Comparison of ENCODE assay signal across 1 cellular context in the genomic region with DNA sequence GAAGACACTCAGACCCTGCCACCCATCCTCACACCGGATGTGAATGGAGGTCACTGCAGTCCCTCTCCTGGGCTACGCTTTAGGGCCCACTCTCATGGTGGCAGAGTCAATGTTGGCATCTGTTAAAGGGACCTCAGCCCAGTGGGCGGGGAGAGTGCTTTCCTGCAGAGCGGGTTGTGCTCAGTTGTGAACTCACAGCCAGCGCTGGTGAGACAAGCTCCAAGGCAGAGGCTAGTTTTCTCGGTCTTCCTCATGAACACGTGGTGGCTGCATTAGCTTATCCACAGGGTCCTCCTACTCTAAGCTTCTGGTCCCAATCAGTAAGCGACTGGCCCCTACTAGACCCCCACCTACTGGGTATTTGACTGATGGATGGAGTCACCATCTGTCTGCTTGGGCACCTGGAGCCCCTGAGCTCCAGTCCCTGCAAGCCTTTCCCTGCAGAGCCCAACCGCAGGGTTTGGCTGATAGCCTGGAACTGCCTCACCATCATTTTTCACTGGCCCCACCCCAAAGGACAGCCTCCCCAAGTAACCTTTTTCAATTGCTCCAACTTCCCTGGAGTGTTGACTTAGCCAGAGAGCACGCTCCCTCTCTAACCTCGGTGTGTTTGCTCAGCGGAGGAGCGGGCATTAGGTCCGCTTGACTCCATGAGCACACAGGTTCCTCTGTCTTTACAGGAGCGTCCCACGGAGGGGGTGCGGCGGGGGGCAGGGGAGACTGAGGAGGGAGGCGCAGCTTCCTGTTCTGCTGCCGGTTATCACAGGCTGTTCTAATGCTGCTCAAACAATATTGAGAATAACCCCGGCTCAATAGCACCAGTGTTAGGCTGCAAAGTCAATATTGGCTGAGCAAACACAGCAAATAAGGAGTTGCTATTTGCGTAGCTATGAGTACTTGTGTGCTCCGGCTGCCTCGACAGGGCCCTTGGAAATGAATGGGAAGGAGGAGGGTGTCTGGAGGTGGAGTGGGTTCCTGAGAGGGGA.
TF ChIP-seq lines count a peak whose summit lies in the region.

No MANE protein-coding gene starts in this region.

TF ChIP-seq in A549, 52 proteins besides CTCF, POLR2A, EP300 and RAD21 (continued from another document):
- peak; percentile 50; the same call in 1 of the 2 replicates for TF ChIP-seq HOXB5 (CRISPR knock-in tag; IDR thresholded peaks at IDR 0.05)
- TF ChIP-seq RNF2 (IDR thresholded peaks at IDR 0.05; ENCODE audit: borderline replicate concordance, low read depth), result no peak
- TF ChIP-seq GATA3 (IDR thresholded peaks at IDR 0.05; ENCODE audit: borderline replicate concordance), result peak; percentile 99
- no peak for TF ChIP-seq CBX8 (IDR thresholded peaks at IDR 0.05)
- TF ChIP-seq EHF (CRISPR knock-in tag; IDR thresholded peaks at IDR 0.05), result peak; percentile 65; the same call in 1 of the 2 replicates
- TF ChIP-seq, protein P1, sequence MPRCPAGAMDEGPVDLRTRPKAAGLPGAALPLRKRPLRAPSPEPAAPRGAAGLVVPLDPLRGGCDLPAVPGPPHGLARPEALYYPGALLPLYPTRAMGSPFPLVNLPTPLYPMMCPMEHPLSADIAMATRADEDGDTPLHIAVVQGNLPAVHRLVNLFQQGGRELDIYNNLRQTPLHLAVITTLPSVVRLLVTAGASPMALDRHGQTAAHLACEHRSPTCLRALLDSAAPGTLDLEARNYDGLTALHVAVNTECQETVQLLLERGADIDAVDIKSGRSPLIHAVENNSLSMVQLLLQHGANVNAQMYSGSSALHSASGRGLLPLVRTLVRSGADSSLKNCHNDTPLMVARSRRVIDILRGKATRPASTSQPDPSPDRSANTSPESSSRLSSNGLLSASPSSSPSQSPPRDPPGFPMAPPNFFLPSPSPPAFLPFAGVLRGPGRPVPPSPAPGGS (IDR thresholded peaks at IDR 0.05), result peak; percentile 97
- TF ChIP-seq NR3C1 (IDR thresholded peaks at IDR 0.05), result no peak
- TF ChIP-seq HDAC2 (IDR thresholded peaks at IDR 0.05), result no peak
- TF ChIP-seq CBX2 (IDR thresholded peaks at IDR 0.05; ENCODE audit: borderline replicate concordance, low read depth), result no peak
- TF ChIP-seq MAFK (IDR thresholded peaks at IDR 0.05; ENCODE audit: partially characterized antibody), result peak; percentile 92
- no peak for TF ChIP-seq ZSCAN20 (CRISPR knock-in tag; IDR thresholded peaks at IDR 0.05)
- TF ChIP-seq, protein P2, sequence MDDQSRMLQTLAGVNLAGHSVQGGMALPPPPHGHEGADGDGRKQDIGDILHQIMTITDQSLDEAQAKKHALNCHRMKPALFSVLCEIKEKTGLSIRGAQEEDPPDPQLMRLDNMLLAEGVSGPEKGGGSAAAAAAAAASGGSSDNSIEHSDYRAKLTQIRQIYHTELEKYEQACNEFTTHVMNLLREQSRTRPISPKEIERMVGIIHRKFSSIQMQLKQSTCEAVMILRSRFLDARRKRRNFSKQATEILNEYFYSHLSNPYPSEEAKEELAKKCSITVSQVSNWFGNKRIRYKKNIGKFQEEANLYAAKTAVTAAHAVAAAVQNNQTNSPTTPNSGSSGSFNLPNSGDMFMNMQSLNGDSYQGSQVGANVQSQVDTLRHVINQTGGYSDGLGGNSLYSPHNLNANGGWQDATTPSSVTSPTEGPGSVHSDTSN (IDR thresholded peaks at IDR 0.05), result peak; percentile 30; the same call in 1 of the 2 replicates
- TF ChIP-seq JUNB (IDR thresholded peaks at IDR 0.05), result peak; percentile 87
